Comparison of ENCODE assay signal across 15 cellular contexts in genomic region chr12:19151298-19151697, GRCh38.
"Had no signal": no experiment of that assay in that cellular context is flagged by ENCODE, and none has a peak within 500 bp of the region (broad histone marks: within the 10 kb centered on the region; RNA-seq: fewer than 3 reads in every experiment).

No MANE protein-coding gene starts in this region.

- H3K27me3 ChIP-seq: sigmoid colon, upper lobe of right lung had no signal

- ATAC-seq: activated naive CD4-positive, alpha-beta T cell treated with anti-CD3 and anti-CD28 coated beads, Interleukin-2, amount 50 U/mL, for 72 hours; activated T-cell treated with anti-CD3 and anti-CD28 coated beads, Interleukin-2, amount 50 U/mL, for 4 hours; upper lobe of right lung had no signal

- H3K4me3 ChIP-seq: coronary artery, sigmoid colon, upper lobe of right lung had no signal

- H3K36me3 ChIP-seq: sigmoid colon, upper lobe of right lung had no signal

- H3K9me3 ChIP-seq: sigmoid colon, upper lobe of right lung had no signal

- H3K4me1 ChIP-seq: sigmoid colon had no signal

- DNase-seq: activated CD4-positive, alpha-beta memory T cell treated with anti-CD3 and anti-CD28 coated beads for 36 hours; activated CD4-positive, CD25-positive, alpha-beta regulatory T cell treated with anti-CD3 and anti-CD28 coated beads, Interleukin-2, amount 50 U/mL, for 72 hours; activated effector memory CD4-positive, alpha-beta T cell treated with anti-CD3 and anti-CD28 coated beads, Interleukin-2, amount 50 U/mL, for 16 hours; activated T-cell treated with anti-CD3 and anti-CD28 coated beads, Interleukin-2, amount 50 U/mL, for 4 hours; amygdala; effector CD4-positive, alpha-beta T cell; foreskin melanocyte; kidney; naive B cell; sigmoid colon; stimulated activated CD4-positive, alpha-beta T cell treated with anti-CD3 and anti-CD28 coated beads, Interleukin-4, amount 100 ng/mL, for 1 hour; stimulated activated CD8-positive, alpha-beta memory T cell treated with anti-CD3 and anti-CD28 coated beads, Interleukin-4, amount 100 ng/mL, for 48 hours; upper lobe of right lung had no signal

- H3K27ac ChIP-seq: coronary artery, sigmoid colon, upper lobe of right lung had no signal
